23 cellular contexts compared by ENCODE assay signal in the genomic region with DNA sequence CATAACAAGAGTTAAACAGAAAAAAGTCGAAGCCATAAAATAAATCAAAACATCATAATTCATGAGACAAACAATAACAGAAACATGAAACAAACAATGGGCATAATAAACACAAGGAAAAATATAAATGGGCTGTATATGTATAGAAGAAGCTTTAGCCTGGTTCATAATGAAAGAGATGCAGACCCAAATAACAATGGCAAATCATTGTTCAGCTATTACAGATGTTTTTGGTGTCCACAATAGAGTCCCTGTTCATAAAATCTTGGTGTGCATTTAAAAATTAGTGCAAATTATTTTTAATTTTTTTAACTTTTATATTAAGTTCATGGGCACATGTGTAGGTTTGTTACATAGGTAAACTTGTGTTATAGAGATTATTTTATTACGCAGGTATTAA.
A peak's percentile ranks its signal among the peaks of the same experiment; 100 is the strongest.
DNase-seq lines count a peak whose midpoint lies in the region; ATAC-seq, FAIRE-seq and TF ChIP-seq lines count a peak whose summit lies in the region.
"Had no signal": no experiment of that assay in that cellular context is flagged by ENCODE, and none has a peak within 500 bp of the region (broad histone marks: within the 10 kb centered on the region; RNA-seq: fewer than 3 reads in every experiment).

No MANE protein-coding gene starts in this region.

- CTCF ChIA-PET in T-cell (lab: Charles Lee): no interaction called here

- ATAC-seq in activated T-cell treated with anti-CD3 and anti-CD28 coated beads, Interleukin-2, amount 50 U/mL, for 72 hours (replicated peaks in 1 of 2): no peak
- no peak for ATAC-seq in lower lobe of right lung
- ATAC-seq in T-cell (replicated peaks in 1 of 4): no peak
- ATAC-seq: GM12878, GM23338, HCT116 had no signal

- H3K27me3 Mint-ChIP-seq in activated T-cell treated with anti-CD3 and anti-CD28 coated beads, Interleukin-2, amount 50 U/mL, for 72 hours (ENCODE audit: low read depth): no peaks in the 10 kb centered on the region
- H3K27me3 Mint-ChIP-seq in T-cell: no peaks in the 10 kb centered on the region

- peak; percentile 88 for FAIRE-seq in D721Med (lab: Jason Lieb, UNC)
- peak; percentile 93 for FAIRE-seq in frontal cortex (lab: Jason Lieb, UNC)
- FAIRE-seq: GM12878, GM19239 had no signal

- no peak overlapping the region for H3K4me3 ChIP-seq in lower lobe of right lung
- H3K4me3 ChIP-seq: BLaER1 treated with 17β-estradiol and CSF1 and Interleukin-3, amounts not matched to agents 10 nM and 100 nM; GM12878; GM23338 had no signal

- H3K4me3 Mint-ChIP-seq in activated T-cell treated with anti-CD3 and anti-CD28 coated beads, Interleukin-2, amount 50 U/mL, for 72 hours: no peak overlapping the region
- no peak overlapping the region for H3K4me3 Mint-ChIP-seq in T-cell
- H3K4me3 Mint-ChIP-seq: CD14-positive monocyte; CD4-positive, alpha-beta T cell; CD8-positive, alpha-beta memory T cell; GM23338; H9 had no signal

- intact Hi-C loops in lower lobe of right lung (cut with DNase I): no loop called here

- H3K27ac Mint-ChIP-seq in activated T-cell treated with anti-CD3 and anti-CD28 coated beads, Interleukin-2, amount 50 U/mL, for 72 hours: no peak overlapping the region
- H3K27ac Mint-ChIP-seq in T-cell: no peak overlapping the region
- H3K27ac Mint-ChIP-seq: CD14-positive monocyte; CD4-positive, alpha-beta T cell; CD8-positive, alpha-beta memory T cell; GM23338; H9 had no signal

- H3K36me3 ChIP-seq in lower lobe of right lung: no peaks in the 10 kb centered on the region
- H3K36me3 ChIP-seq: BE2C; BLaER1 treated with 17β-estradiol and CSF1 and Interleukin-3, amounts not matched to agents 10 nM and 100 nM had no signal

- no peak for DNase-seq in D721Med (ENCODE audit: insufficient read length, low spot score)
- no peak for DNase-seq in frontal cortex (ENCODE audit: low spot score in 2 of 2)
- DNase-seq in midbrain (lab: John Stamatoyannopoulos, UW): peak; percentile 26
- peak; percentile 74 for DNase-seq in superior temporal gyrus (ENCODE audit: extremely low spot score)
- no peak for DNase-seq in activated T-cell treated with anti-CD3 and anti-CD28 coated beads, Interleukin-2, amount 50 U/mL, for 72 hours
- DNase-seq in lower lobe of right lung: no peak
- DNase-seq in COLO668 (lab: John Stamatoyannopoulos, UW; ENCODE audit: unreplicated experiment): no peak
- no peak for DNase-seq in T-cell
- DNase-seq: BE2C; Caco-2; CD4-positive, alpha-beta T cell; CD8-positive, alpha-beta memory T cell; DMS 273 treated with DMSO at 0.1 percent for 48 hours; DMS79; EL; GDM1; H9 had no signal

- H3K4me1 Mint-ChIP-seq in activated T-cell treated with anti-CD3 and anti-CD28 coated beads, Interleukin-2, amount 50 U/mL, for 72 hours (ENCODE audit: low read depth): no peaks in the 10 kb centered on the region
- H3K4me1 Mint-ChIP-seq in T-cell: no peaks in the 10 kb centered on the region
- H3K4me1 Mint-ChIP-seq: CD14-positive monocyte; CD8-positive, alpha-beta memory T cell; GM23338 had no signal

- H3K9me3 ChIP-seq in lower lobe of right lung: no peaks in the 10 kb centered on the region
- H3K9me3 ChIP-seq: BE2C; BLaER1 treated with 17β-estradiol and CSF1 and Interleukin-3, amounts not matched to agents 10 nM and 100 nM; Caco-2 had no signal

- no peaks in the 10 kb centered on the region for H3K36me3 Mint-ChIP-seq in activated T-cell treated with anti-CD3 and anti-CD28 coated beads, Interleukin-2, amount 50 U/mL, for 72 hours (ENCODE audit: insufficient read depth in 2 of 2)
- no peaks in the 10 kb centered on the region for H3K36me3 Mint-ChIP-seq in T-cell
- H3K36me3 Mint-ChIP-seq: CD14-positive monocyte had no signal

- H3K9me3 Mint-ChIP-seq in activated T-cell treated with anti-CD3 and anti-CD28 coated beads, Interleukin-2, amount 50 U/mL, for 72 hours: no peaks in the 10 kb centered on the region
- H3K9me3 Mint-ChIP-seq in T-cell: no peaks in the 10 kb centered on the region
- H3K9me3 Mint-ChIP-seq: CD4-positive, alpha-beta T cell; CD8-positive, alpha-beta memory T cell; GM23338; H9 had no signal

- no peak for TF ChIP-seq CTCF in D721Med (IDR thresholded peaks at IDR 0.05; ENCODE audit: insufficient read depth, missing control alignments)
- TF ChIP-seq CTCF in lower lobe of right lung (IDR thresholded peaks at IDR 0.05): no peak

- POLR2A ChIA-PET in T-cell (lab: Charles Lee): no interaction called here

- H3K27me3 ChIP-seq in lower lobe of right lung (ENCODE audit: low read depth): no peaks in the 10 kb centered on the region
- H3K27me3 ChIP-seq: BE2C; BLaER1 treated with 17β-estradiol and CSF1 and Interleukin-3, amounts not matched to agents 10 nM and 100 nM had no signal

- no peaks in the 10 kb centered on the region for H3K4me1 ChIP-seq in lower lobe of right lung
- H3K4me1 ChIP-seq: BE2C; BLaER1 treated with 17β-estradiol and CSF1 and Interleukin-3, amounts not matched to agents 10 nM and 100 nM; Caco-2 had no signal

- no peak overlapping the region for H3K27ac ChIP-seq in lower lobe of right lung
- H3K27ac ChIP-seq: BLaER1 treated with 17β-estradiol and CSF1 and Interleukin-3, amounts not matched to agents 10 nM and 100 nM had no signal

Comparison
In these comparisons a context has a peak if more than half of its experiments do, and no peak if none do; other contexts are left out.
1. DNase-seq: peak in midbrain (single experiment) and superior temporal gyrus (single experiment); none in D721Med (single experiment), frontal cortex (0 of 2), activated T-cell treated with anti-CD3 and anti-CD28 coated beads, Interleukin-2, amount 50 U/mL, for 72 hours (0 of 2), lower lobe of right lung (single experiment), COLO668 (single experiment) and T-cell (0 of 34).